In the genomic region with DNA sequence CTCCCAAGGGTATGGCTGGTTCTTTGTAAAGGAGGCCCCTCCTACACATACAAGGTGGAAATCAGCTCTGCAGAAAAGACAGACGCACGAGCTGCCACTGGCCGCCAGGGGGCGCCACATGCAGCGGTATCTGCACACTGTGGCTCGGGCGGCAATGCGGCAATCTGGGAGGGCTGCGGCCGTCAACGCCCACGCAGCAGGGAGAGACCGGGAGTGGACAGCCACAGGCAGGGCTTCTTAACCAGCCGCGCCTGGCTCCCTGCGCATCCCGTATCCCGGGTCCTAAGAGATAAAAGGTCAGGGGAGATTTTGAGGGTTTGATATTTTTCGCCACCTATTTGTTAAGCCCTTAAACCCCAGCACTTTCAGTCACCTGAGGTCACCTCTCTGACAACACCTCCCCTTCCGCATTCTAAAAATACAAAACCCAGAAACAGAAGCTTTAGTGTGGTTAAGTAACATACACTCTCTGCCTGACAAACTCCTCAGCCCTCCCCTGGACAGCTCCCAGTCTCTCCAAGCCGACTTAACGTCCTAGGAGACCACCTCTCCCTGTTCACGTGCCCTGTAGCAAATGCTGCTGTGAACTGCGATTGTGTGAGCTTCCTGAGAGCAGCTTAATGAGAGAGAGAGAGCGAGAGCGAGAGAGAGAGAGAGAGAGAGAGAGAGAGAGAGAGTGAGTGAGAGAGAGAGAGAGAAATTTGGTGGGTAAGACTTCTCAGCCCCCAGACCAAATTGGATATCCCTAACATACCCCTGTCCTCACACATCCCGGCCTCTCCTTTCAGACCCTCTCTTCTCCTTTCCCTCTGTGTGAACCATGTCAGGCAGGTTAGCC, we compare ENCODE assay signal across 1 cellular context.
TF ChIP-seq lines count a peak whose summit lies in the region.

No MANE protein-coding gene starts in this region.

TF ChIP-seq in K562, 482 proteins besides CTCF, POLR2A, EP300 and RAD21 (continued from another document and continues in another):
- peak; percentile 72 for TF ChIP-seq JUND (IDR thresholded peaks at IDR 0.05; ENCODE audit: borderline replicate concordance, low read depth, low read length)
- peak; percentile 12; the same call in 1 of the 3 replicates for TF ChIP-seq JUND (tag; IDR thresholded peaks at IDR 0.05; ENCODE audit: borderline replicate concordance, low read depth, low read length)
- TF ChIP-seq TEAD4 (IDR thresholded peaks at IDR 0.05; ENCODE audit: low read length), result 0 out of 2 replicates have a peak, but pooled peaks have one; percentile 17
- TF ChIP-seq TEAD4 (CRISPR knock-in tag; IDR thresholded peaks at IDR 0.05; ENCODE audit: borderline replicate concordance), result peak; percentile 54; the same call in 1 of the 2 replicates
- TF ChIP-seq FOXA1 (IDR thresholded peaks at IDR 0.05; ENCODE audit: borderline replicate concordance), result no peak
- peak; percentile 26 to 74; a peak in 1 of 4 replicates for TF ChIP-seq TEAD1 (CRISPR knock-in tag; IDR thresholded peaks at IDR 0.05)
- TF ChIP-seq SMARCC2 (IDR thresholded peaks at IDR 0.05; ENCODE audit: low read depth), result no peak
- TF ChIP-seq SUPT5H (IDR thresholded peaks at IDR 0.05), result no peak
- peak; percentile 56; the same call in 1 of the 2 replicates for TF ChIP-seq TOE1 (IDR thresholded peaks at IDR 0.05; ENCODE audit: borderline replicate concordance)
- TF ChIP-seq TOE1 (CRISPR knock-in tag; IDR thresholded peaks at IDR 0.05; ENCODE audit: borderline replicate concordance, low read depth), result no peak
- peak; percentile 56 for TF ChIP-seq DEAF1 (CRISPR knock-in tag; IDR thresholded peaks at IDR 0.05)
- peak in 2 of 3 experiments; percentile 25 to 68 for TF ChIP-seq YY1 (IDR thresholded peaks at IDR 0.05; ENCODE audit: borderline replicate concordance in 1 of 3, control insufficient read depth in 1 of 3, extremely low read depth in 1 of 3, insufficient read depth in 3 of 3, insufficient read length in 1 of 3, insufficient replicate concordance in 2 of 3, low read depth in 1 of 3, low read length in 2 of 3)
- no peak for TF ChIP-seq ZNF311 (CRISPR knock-in tag; IDR thresholded peaks at IDR 0.05)
- 0 out of 2 replicates have a peak, but pooled peaks have one; percentile 32 for TF ChIP-seq MEF2D (tag; conservative IDR thresholded peaks at IDR 0.05; ENCODE audit: low read depth)
- TF ChIP-seq NR2F6 (CRISPR knock-in tag; IDR thresholded peaks at IDR 0.05), result no peak
- peak; percentile 99 for TF ChIP-seq EGR1 (conservative IDR thresholded peaks at IDR 0.05)
- TF ChIP-seq FOXM1 (IDR thresholded peaks at IDR 0.05; ENCODE audit: low read depth), result no peak
- TF ChIP-seq FOXM1 (CRISPR knock-in tag; IDR thresholded peaks at IDR 0.05; ENCODE audit: low read depth), result no peak
- peak; percentile 49 for TF ChIP-seq SOX6 (IDR thresholded peaks at IDR 0.05)
- peak; percentile 83; the same call in 1 of the 2 replicates for TF ChIP-seq STAG1 (CRISPR knock-in tag; IDR thresholded peaks at IDR 0.05; ENCODE audit: borderline replicate concordance)
- peak; percentile 92 for TF ChIP-seq HMGN3 (IDR thresholded peaks at IDR 0.05; ENCODE audit: borderline replicate concordance, extremely low read depth, insufficient read length, low read depth, low read length)
- no peak for TF ChIP-seq ZSCAN32 (CRISPR knock-in tag; IDR thresholded peaks at IDR 0.05)
- peak; percentile 86; the same call in 1 of the 2 replicates for TF ChIP-seq ZBTB1 (CRISPR knock-in tag; IDR thresholded peaks at IDR 0.05; ENCODE audit: borderline replicate concordance, low read depth)
- no peak for TF ChIP-seq ZNF561 (CRISPR knock-in tag; conservative IDR thresholded peaks at IDR 0.05)
- peak in 1 of 2 experiments; percentile 55; a peak in 1 of 4 replicates for TF ChIP-seq KDM4B (IDR thresholded peaks at IDR 0.05; ENCODE audit: borderline replicate concordance in 2 of 2, low read depth in 1 of 2)
- TF ChIP-seq MAFF (IDR thresholded peaks at IDR 0.05; ENCODE audit: low read length), result no peak
- TF ChIP-seq CBX3 (IDR thresholded peaks at IDR 0.05; ENCODE audit: borderline replicate concordance in 1 of 2, low read length in 2 of 2), result 0 out of 3 replicates have a peak, but pooled peaks of 1 of the 2 experiments have one; percentile 52
- peak in 1 of 2 experiments; percentile 39; a peak in 2 of 4 replicates for TF ChIP-seq HDAC1 (IDR thresholded peaks at IDR 0.05)
- no peak for TF ChIP-seq FOXA3 (CRISPR knock-in tag; conservative IDR thresholded peaks at IDR 0.05 in 1 of 2, IDR thresholded peaks at IDR 0.05 in 1 of 2)
- TF ChIP-seq SMAD4 (CRISPR knock-in tag; conservative IDR thresholded peaks at IDR 0.05), result peak; percentile 62
- peak; percentile 49; the same call in 1 of the 2 replicates for TF ChIP-seq CEBPG (CRISPR knock-in tag; IDR thresholded peaks at IDR 0.05)
- peak in 1 of 2 experiments; percentile 32; a peak in 2 of 4 replicates for TF ChIP-seq CEBPG (tag; conservative IDR thresholded peaks at IDR 0.05 in 1 of 2, IDR thresholded peaks at IDR 0.05 in 1 of 2)
- peak; percentile 47 for TF ChIP-seq NEUROD1 (IDR thresholded peaks at IDR 0.05; ENCODE audit: borderline replicate concordance, low read depth, low read length, partially characterized antibody)
- peak; percentile 92 for TF ChIP-seq RB1 (IDR thresholded peaks at IDR 0.05; ENCODE audit: low read depth)
- TF ChIP-seq NRF1 (conservative IDR thresholded peaks at IDR 0.05 in 1 of 2, IDR thresholded peaks at IDR 0.05 in 1 of 2), result peak; percentile 79 to 82
- peak; percentile 69 to 89; a peak in 3 of 4 replicates for TF ChIP-seq RCOR1 (IDR thresholded peaks at IDR 0.05; ENCODE audit: borderline replicate concordance in 1 of 2, low read depth in 2 of 2, low read length in 2 of 2)
- TF ChIP-seq, protein P1, sequence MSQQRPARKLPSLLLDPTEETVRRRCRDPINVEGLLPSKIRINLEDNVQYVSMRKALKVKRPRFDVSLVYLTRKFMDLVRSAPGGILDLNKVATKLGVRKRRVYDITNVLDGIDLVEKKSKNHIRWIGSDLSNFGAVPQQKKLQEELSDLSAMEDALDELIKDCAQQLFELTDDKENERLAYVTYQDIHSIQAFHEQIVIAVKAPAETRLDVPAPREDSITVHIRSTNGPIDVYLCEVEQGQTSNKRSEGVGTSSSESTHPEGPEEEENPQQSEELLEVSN (IDR thresholded peaks at IDR 0.05; ENCODE audit: borderline replicate concordance in 1 of 2, extremely low read depth in 1 of 2, insufficient read depth in 1 of 2, insufficient read length in 1 of 2, low read depth in 1 of 2, low read length in 1 of 2, poor library complexity in 1 of 2, severe bottlenecking in 1 of 2), result peak; percentile 46 to 81
- peak; percentile 67 for TF ChIP-seq MYC (IDR thresholded peaks at IDR 0.05; ENCODE audit: low read depth, low read length)
- 0 out of 2 replicates have a peak, but pooled peaks have one; percentile 34 for TF ChIP-seq MYC (CRISPR knock-in tag; IDR thresholded peaks at IDR 0.05; ENCODE audit: borderline replicate concordance, low read depth)
- TF ChIP-seq ZSCAN29 (IDR thresholded peaks at IDR 0.05), result no peak
- no peak for TF ChIP-seq CC2D1A (IDR thresholded peaks at IDR 0.05)
- TF ChIP-seq, protein P2, sequence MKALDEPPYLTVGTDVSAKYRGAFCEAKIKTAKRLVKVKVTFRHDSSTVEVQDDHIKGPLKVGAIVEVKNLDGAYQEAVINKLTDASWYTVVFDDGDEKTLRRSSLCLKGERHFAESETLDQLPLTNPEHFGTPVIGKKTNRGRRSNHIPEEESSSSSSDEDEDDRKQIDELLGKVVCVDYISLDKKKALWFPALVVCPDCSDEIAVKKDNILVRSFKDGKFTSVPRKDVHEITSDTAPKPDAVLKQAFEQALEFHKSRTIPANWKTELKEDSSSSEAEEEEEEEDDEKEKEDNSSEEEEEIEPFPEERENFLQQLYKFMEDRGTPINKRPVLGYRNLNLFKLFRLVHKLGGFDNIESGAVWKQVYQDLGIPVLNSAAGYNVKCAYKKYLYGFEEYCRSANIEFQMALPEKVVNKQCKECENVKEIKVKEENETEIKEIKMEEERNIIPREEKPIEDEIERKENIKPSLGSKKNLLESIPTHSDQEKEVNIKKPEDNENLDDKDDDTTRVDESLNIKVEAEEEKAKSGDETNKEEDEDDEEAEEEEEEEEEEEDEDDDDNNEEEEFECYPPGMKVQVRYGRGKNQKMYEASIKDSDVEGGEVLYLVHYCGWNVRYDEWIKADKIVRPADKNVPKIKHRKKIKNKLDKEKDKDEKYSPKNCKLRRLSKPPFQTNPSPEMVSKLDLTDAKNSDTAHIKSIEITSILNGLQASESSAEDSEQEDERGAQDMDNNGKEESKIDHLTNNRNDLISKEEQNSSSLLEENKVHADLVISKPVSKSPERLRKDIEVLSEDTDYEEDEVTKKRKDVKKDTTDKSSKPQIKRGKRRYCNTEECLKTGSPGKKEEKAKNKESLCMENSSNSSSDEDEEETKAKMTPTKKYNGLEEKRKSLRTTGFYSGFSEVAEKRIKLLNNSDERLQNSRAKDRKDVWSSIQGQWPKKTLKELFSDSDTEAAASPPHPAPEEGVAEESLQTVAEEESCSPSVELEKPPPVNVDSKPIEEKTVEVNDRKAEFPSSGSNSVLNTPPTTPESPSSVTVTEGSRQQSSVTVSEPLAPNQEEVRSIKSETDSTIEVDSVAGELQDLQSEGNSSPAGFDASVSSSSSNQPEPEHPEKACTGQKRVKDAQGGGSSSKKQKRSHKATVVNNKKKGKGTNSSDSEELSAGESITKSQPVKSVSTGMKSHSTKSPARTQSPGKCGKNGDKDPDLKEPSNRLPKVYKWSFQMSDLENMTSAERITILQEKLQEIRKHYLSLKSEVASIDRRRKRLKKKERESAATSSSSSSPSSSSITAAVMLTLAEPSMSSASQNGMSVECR (CRISPR knock-in tag; IDR thresholded peaks at IDR 0.05), result 0 out of 2 replicates have a peak, but pooled peaks have one; percentile 35
- TF ChIP-seq, protein P3, sequence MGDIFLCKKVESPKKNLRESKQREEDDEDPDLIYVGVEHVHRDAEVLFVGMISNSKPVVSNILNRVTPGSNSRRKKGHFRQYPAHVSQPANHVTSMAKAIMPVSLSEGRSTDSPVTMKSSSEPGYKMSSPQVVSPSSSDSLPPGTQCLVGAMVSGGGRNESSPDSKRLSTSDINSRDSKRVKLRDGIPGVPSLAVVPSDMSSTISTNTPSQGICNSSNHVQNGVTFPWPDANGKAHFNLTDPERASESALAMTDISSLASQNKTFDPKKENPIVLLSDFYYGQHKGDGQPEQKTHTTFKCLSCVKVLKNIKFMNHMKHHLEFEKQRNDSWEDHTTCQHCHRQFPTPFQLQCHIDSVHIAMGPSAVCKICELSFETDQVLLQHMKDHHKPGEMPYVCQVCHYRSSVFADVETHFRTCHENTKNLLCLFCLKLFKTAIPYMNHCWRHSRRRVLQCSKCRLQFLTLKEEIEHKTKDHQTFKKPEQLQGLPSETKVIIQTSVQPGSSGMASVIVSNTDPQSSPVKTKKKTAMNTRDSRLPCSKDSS (IDR thresholded peaks at IDR 0.05; ENCODE audit: low read depth, partially characterized antibody), result no peak
- TF ChIP-seq NONO (IDR thresholded peaks at IDR 0.05; ENCODE audit: low read depth in 2 of 2, low read length in 1 of 2), result 0 out of 4 replicates have a peak, but pooled peaks of 1 of the 2 experiments have one; percentile 28
- peak; percentile 59; the same call in 1 of the 2 replicates for TF ChIP-seq ETS1 (conservative IDR thresholded peaks at IDR 0.05; ENCODE audit: control insufficient read depth, low read depth, low read length)
- peak; percentile 45; the same call in 1 of the 2 replicates for TF ChIP-seq TCF3 (CRISPR knock-in tag; IDR thresholded peaks at IDR 0.05)
- peak; percentile 59; the same call in 1 of the 2 replicates for TF ChIP-seq ZBTB7A (IDR thresholded peaks at IDR 0.05; ENCODE audit: borderline replicate concordance, control insufficient read depth, low read depth, low read length)
- TF ChIP-seq ATF4 (CRISPR knock-in tag; IDR thresholded peaks at IDR 0.05), result no peak
- no peak for TF ChIP-seq TBP (optimal IDR thresholded peaks at IDR 0.05; ENCODE audit: low read depth, low read length)
- TF ChIP-seq, protein P4, sequence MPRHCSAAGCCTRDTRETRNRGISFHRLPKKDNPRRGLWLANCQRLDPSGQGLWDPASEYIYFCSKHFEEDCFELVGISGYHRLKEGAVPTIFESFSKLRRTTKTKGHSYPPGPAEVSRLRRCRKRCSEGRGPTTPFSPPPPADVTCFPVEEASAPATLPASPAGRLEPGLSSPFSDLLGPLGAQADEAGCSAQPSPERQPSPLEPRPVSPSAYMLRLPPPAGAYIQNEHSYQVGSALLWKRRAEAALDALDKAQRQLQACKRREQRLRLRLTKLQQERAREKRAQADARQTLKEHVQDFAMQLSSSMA (CRISPR knock-in tag; IDR thresholded peaks at IDR 0.05), result no peak
- peak; percentile 88 for TF ChIP-seq CXXC5 (CRISPR knock-in tag; IDR thresholded peaks at IDR 0.05)
- TF ChIP-seq ETV6 (IDR thresholded peaks at IDR 0.05; ENCODE audit: borderline replicate concordance in 1 of 2, low read depth in 2 of 2, low read length in 1 of 2), result peak in 1 of 2 experiments; percentile 42; a peak in 1 of 4 replicates
- TF ChIP-seq ETV6 (CRISPR knock-in tag; IDR thresholded peaks at IDR 0.05; ENCODE audit: borderline replicate concordance), result no peak
